In the genomic region with DNA sequence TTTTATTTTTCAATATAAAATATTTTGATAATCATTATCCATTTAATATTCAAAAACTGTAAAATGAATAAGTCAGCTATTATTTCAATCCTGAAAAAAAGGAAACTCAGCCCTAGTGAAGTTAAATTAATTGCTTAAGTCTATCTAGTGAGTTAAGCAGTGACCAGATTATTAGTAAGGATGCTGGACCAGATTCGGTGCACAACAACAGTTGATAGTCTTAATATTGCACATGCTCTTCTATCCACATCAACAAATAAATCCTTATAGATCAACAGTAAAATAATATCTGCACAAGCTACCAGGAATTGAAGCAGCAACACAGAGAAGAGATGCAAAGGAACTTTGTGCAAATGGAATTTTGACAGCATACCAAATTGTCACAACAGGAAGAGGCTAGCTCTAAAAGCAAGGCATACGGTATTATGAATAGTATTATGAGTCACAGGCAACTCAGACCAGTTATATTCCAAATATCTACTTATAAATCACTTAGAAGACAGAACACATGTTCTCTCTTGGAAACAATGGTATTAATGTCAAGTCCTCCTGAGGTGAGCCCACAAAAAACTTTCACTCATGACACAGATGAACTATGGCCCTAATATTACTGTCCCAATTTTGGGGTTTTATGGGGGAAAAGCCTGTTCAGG, we compare ENCODE assay signal across 1 cellular context.
TF ChIP-seq lines count a peak whose summit lies in the region.

No MANE protein-coding gene starts in this region.

TF ChIP-seq in IMR-90, 13 proteins besides CTCF, POLR2A, EP300 and RAD21:
- TF ChIP-seq CHD1 (IDR thresholded peaks at IDR 0.05; ENCODE audit: low read depth, low read length) (no peak), FOS (IDR thresholded peaks at IDR 0.05; ENCODE audit: low read depth, low read length) (0 out of 2 replicates have a peak, but pooled peaks have one; percentile 8), MAZ (IDR thresholded peaks at IDR 0.05; ENCODE audit: borderline replicate concordance, low read depth, low read length) (no peak), MXI1 (IDR thresholded peaks at IDR 0.05; ENCODE audit: borderline replicate concordance, low read depth, low read length) (0 out of 2 replicates have a peak, but pooled peaks have one; percentile 32)
